ENCODE assay signal across 10 cellular contexts in genomic region chr6:168885196-168885595, GRCh38.
DNase-seq lines count a peak whose midpoint lies in the region; ATAC-seq and TF ChIP-seq lines count a peak whose summit lies in the region.
"Had no signal": no experiment of that assay in that cellular context is flagged by ENCODE, and none has a peak within 500 bp of the region (broad histone marks: within the 10 kb centered on the region; RNA-seq: fewer than 3 reads in every experiment).

No MANE protein-coding gene starts in this region.

- in situ Hi-C loops in KBM-7 (cut with MboI; ENCODE audit: low pct_unique_long_range_greater_than_20kb, low sequenced_read_pairs), result loop anchor here (25.0 kb wide), 1 partner anchor 523 kb away; no protein-coding TSS in a partner anchor

- H3K4me1 Mint-ChIP-seq in natural killer cell (peaks cover 29 to 35% of the 10 kb centered on the region in 2 donors), T-cell (peaks cover 10 to 26% (median 16%) of the 10 kb centered on the region in 3 donors), naive B cell (peaks cover 6 to 9% (median 8%) of the 10 kb centered on the region in 3 donors)
- peaks cover 9 to 28% of the 10 kb centered on the region in 2 donors for H3K4me1 Mint-ChIP-seq in natural killer cell treated with Interleukin-12 subunit alpha and Interleukin-12 subunit beta and Interleukin-15 and Interleukin-18, amount 100 ng/mL, for 72 hours (ENCODE audit: low read depth in 2 of 2)
- peaks cover 14% of the 10 kb centered on the region for H3K4me1 Mint-ChIP-seq in stimulated activated effector memory CD8-positive, alpha-beta T cell treated with anti-CD3 and anti-CD28 coated beads, Interleukin-12 subunit alpha, Interleukin-12 subunit beta, amount 100 ng/mL, for 72 hours

- no peaks in the 10 kb centered on the region for H3K27me3 Mint-ChIP-seq in natural killer cell (ENCODE audit: low read depth in 2 of 2)
- H3K27me3 Mint-ChIP-seq in natural killer cell treated with Interleukin-12 subunit alpha and Interleukin-12 subunit beta and Interleukin-15 and Interleukin-18, amount 100 ng/mL, for 72 hours, result no peaks in the 10 kb centered on the region
- peaks cover 0 to 2% of the 10 kb centered on the region in 2 donors for H3K27me3 Mint-ChIP-seq in T-cell
- H3K27me3 Mint-ChIP-seq in naive B cell, result peaks cover 3 to 10% (median 6%) of the 10 kb centered on the region in 3 donors

- intact Hi-C loops in natural killer cell (cut with micrococcal nuclease) (loop anchor here (10.0 kb wide), 2 partner anchors 60 to 250 kb away; no protein-coding TSS in a partner anchor), head of caudate nucleus (cut with DNase I) (loop anchor here (10.0 kb wide), 2 partner anchors 270 to 730 kb away; no protein-coding TSS in a partner anchor)

- H3K36me3 Mint-ChIP-seq in natural killer cell, result no peaks in the 10 kb centered on the region
- no peaks in the 10 kb centered on the region for H3K36me3 Mint-ChIP-seq in natural killer cell treated with Interleukin-12 subunit alpha and Interleukin-12 subunit beta and Interleukin-15 and Interleukin-18, amount 100 ng/mL, for 72 hours
- no peaks in the 10 kb centered on the region for H3K36me3 Mint-ChIP-seq in T-cell
- no peaks in the 10 kb centered on the region for H3K36me3 Mint-ChIP-seq in naive B cell
- H3K36me3 Mint-ChIP-seq in stimulated activated effector memory CD8-positive, alpha-beta T cell treated with anti-CD3 and anti-CD28 coated beads, Interleukin-12 subunit alpha, Interleukin-12 subunit beta, amount 100 ng/mL, for 72 hours, result no peaks in the 10 kb centered on the region

- H3K4me3 Mint-ChIP-seq in natural killer cell (no peak overlapping the region), T-cell (peak overlapping the region; percentile 41 to 79 (median 41)), naive B cell (peak overlapping the region in 5 of 8 donors; percentile 42 to 93 (median 47))
- H3K4me3 Mint-ChIP-seq in natural killer cell treated with Interleukin-12 subunit alpha and Interleukin-12 subunit beta and Interleukin-15 and Interleukin-18, amount 100 ng/mL, for 72 hours, result no peak overlapping the region
- peak overlapping the region; percentile 69 for H3K4me3 Mint-ChIP-seq in stimulated activated effector memory CD8-positive, alpha-beta T cell treated with anti-CD3 and anti-CD28 coated beads, Interleukin-12 subunit alpha, Interleukin-12 subunit beta, amount 100 ng/mL, for 72 hours

- POLR2A ChIA-PET in T-cell (lab: Charles Lee), result no interaction called here

- no peak for TF ChIP-seq CTCF in natural killer cell (IDR thresholded peaks at IDR 0.05)

- DNase-seq in natural killer cell, result no peak
- DNase-seq in natural killer cell treated with Interleukin-12 subunit alpha and Interleukin-12 subunit beta and Interleukin-15 and Interleukin-18, amount 100 ng/mL, for 72 hours (ENCODE audit: low spot score), result no peak
- no peak for DNase-seq in T-cell
- DNase-seq in naive B cell, result no peak
- no peak for DNase-seq in stimulated activated effector memory CD8-positive, alpha-beta T cell treated with anti-CD3 and anti-CD28 coated beads, Interleukin-12 subunit alpha, Interleukin-12 subunit beta, amount 100 ng/mL, for 72 hours (ENCODE audit: low spot score in 2 of 2)
- no peak for DNase-seq in KBM-7
- no peak for DNase-seq in head of caudate nucleus
- DNase-seq in SKM-1 (lab: John Stamatoyannopoulos, UW; ENCODE audit: unreplicated experiment), result no peak
- DNase-seq: NCI-H524 treated with DMSO at 0.1 percent for 48 hours had no signal

- H3K27ac Mint-ChIP-seq in natural killer cell, result peak overlapping the region; percentile 85 to 96
- H3K27ac Mint-ChIP-seq in natural killer cell treated with Interleukin-12 subunit alpha and Interleukin-12 subunit beta and Interleukin-15 and Interleukin-18, amount 100 ng/mL, for 72 hours, result no peak overlapping the region
- peak overlapping the region in 1 of 2 donors; percentile 95 for H3K27ac Mint-ChIP-seq in T-cell
- peak overlapping the region in 1 of 6 donors; percentile 65 for H3K27ac Mint-ChIP-seq in naive B cell
- H3K27ac Mint-ChIP-seq in stimulated activated effector memory CD8-positive, alpha-beta T cell treated with anti-CD3 and anti-CD28 coated beads, Interleukin-12 subunit alpha, Interleukin-12 subunit beta, amount 100 ng/mL, for 72 hours, result no peak overlapping the region
- H3K27ac Mint-ChIP-seq: H9 had no signal

- CTCF ChIA-PET in T-cell (lab: Charles Lee), result no interaction called here

- no peaks in the 10 kb centered on the region for H3K9me3 Mint-ChIP-seq in natural killer cell
- no peaks in the 10 kb centered on the region for H3K9me3 Mint-ChIP-seq in natural killer cell treated with Interleukin-12 subunit alpha and Interleukin-12 subunit beta and Interleukin-15 and Interleukin-18, amount 100 ng/mL, for 72 hours
- H3K9me3 Mint-ChIP-seq in T-cell, result no peaks in the 10 kb centered on the region
- no peaks in the 10 kb centered on the region for H3K9me3 Mint-ChIP-seq in naive B cell
- no peaks in the 10 kb centered on the region for H3K9me3 Mint-ChIP-seq in stimulated activated effector memory CD8-positive, alpha-beta T cell treated with anti-CD3 and anti-CD28 coated beads, Interleukin-12 subunit alpha, Interleukin-12 subunit beta, amount 100 ng/mL, for 72 hours

- ATAC-seq in natural killer cell (no peak), T-cell (replicated peaks in 1 of 4) (no peak), naive B cell (ENCODE audit: low read depth in 2 of 2) (no peak)
- ATAC-seq in natural killer cell treated with Interleukin-12 subunit alpha and Interleukin-12 subunit beta and Interleukin-15 and Interleukin-18, amount 100 ng/mL, for 72 hours, result no peak
- ATAC-seq in stimulated activated effector memory CD8-positive, alpha-beta T cell treated with anti-CD3 and anti-CD28 coated beads, Interleukin-12 subunit alpha, Interleukin-12 subunit beta, amount 100 ng/mL, for 72 hours, result no peak

Comparison
In these comparisons a context has a peak if more than half of its experiments do, and no peak if none do; other contexts are left out.
1. H3K27ac Mint-ChIP-seq: peak in natural killer cell (2 of 2); none in natural killer cell treated with Interleukin-12 subunit alpha and Interleukin-12 subunit beta and Interleukin-15 and Interleukin-18, amount 100 ng/mL, for 72 hours (0 of 2) and stimulated activated effector memory CD8-positive, alpha-beta T cell treated with anti-CD3 and anti-CD28 coated beads, Interleukin-12 subunit alpha, Interleukin-12 subunit beta, amount 100 ng/mL, for 72 hours (single experiment).
2. H3K4me3 Mint-ChIP-seq: peak in T-cell (3 of 3), naive B cell (5 of 8) and stimulated activated effector memory CD8-positive, alpha-beta T cell treated with anti-CD3 and anti-CD28 coated beads, Interleukin-12 subunit alpha, Interleukin-12 subunit beta, amount 100 ng/mL, for 72 hours (single experiment); none in natural killer cell (single experiment) and natural killer cell treated with Interleukin-12 subunit alpha and Interleukin-12 subunit beta and Interleukin-15 and Interleukin-18, amount 100 ng/mL, for 72 hours (single experiment).